ENCODE assay signal across 24 cellular contexts in genomic region chr15:83578706-83579105, GRCh38.
DNase-seq lines count a peak whose midpoint lies in the region; ATAC-seq and TF ChIP-seq lines count a peak whose summit lies in the region.
"Had no signal": no experiment of that assay in that cellular context is flagged by ENCODE, and none has a peak within 500 bp of the region (broad histone marks: within the 10 kb centered on the region; RNA-seq: fewer than 3 reads in every experiment).

No MANE protein-coding gene starts in this region.

- no peak overlapping the region for H2BK5ac ChIP-seq in trophoblast cell (ENCODE audit: low read depth, low read length, poor library complexity)

- no peak for TF ChIP-seq CTCF in endothelial cell (IDR thresholded peaks at IDR 0.05; ENCODE audit: unreplicated experiment)

- no peak overlapping the region for H4K91ac ChIP-seq in trophoblast cell (ENCODE audit: low read depth, low read length)

- H3K27me3 ChIP-seq in trophoblast cell (ENCODE audit: insufficient read depth, low read length), result no peaks in the 10 kb centered on the region
- H3K27me3 ChIP-seq: BLaER1 had no signal

- H3K27me3 Mint-ChIP-seq in endothelial cell (ENCODE audit: unreplicated experiment), result peaks cover 3% of the 10 kb centered on the region

- peak overlapping the region; percentile 85 for H3K27ac Mint-ChIP-seq in endothelial cell (ENCODE audit: unreplicated experiment)
- H3K27ac Mint-ChIP-seq: CD4-positive, alpha-beta memory T cell; CD8-positive, alpha-beta memory T cell had no signal

- H3K14ac ChIP-seq in trophoblast cell (ENCODE audit: low read length), result no peak overlapping the region

- no peak overlapping the region for H4K8ac ChIP-seq in trophoblast cell (ENCODE audit: low read depth, low read length)

- H2AK5ac ChIP-seq in trophoblast cell (ENCODE audit: low read length), result no peak overlapping the region

- H3K18ac ChIP-seq in trophoblast cell (ENCODE audit: low read length), result no peak overlapping the region

- H3K4me3 Mint-ChIP-seq in endothelial cell (ENCODE audit: unreplicated experiment), result no peak overlapping the region
- H3K4me3 Mint-ChIP-seq: CD14-positive monocyte; CD4-positive, alpha-beta memory T cell; CD4-positive, CD25-positive, alpha-beta regulatory T cell; CD8-positive, alpha-beta memory T cell had no signal

- no peaks in the 10 kb centered on the region for H3K9me3 ChIP-seq in trophoblast cell (ENCODE audit: insufficient read depth, low read depth, low read length)
- H3K9me3 ChIP-seq: BE2C, BLaER1 had no signal

- H3K4ac ChIP-seq in trophoblast cell (ENCODE audit: low read depth, low read length), result no peak overlapping the region

- H3K79me1 ChIP-seq in trophoblast cell (ENCODE audit: low read length), result no peaks in the 10 kb centered on the region

- H3K4me3 ChIP-seq in trophoblast cell (ENCODE audit: low read depth, low read length), result no peak overlapping the region
- H3K4me3 ChIP-seq: BLaER1 had no signal

- H3K9ac ChIP-seq in trophoblast cell (ENCODE audit: low read length), result no peak overlapping the region
- H3K9ac ChIP-seq: BLaER1 had no signal

- DNase-seq in cerebellar cortex (ENCODE audit: low spot score), result peak; percentile 75
- no peak for DNase-seq in endothelial cell (ENCODE audit: low spot score)
- DNase-seq in trophoblast cell, result peak; percentile 15 to 74
- DNase-seq in substantia nigra (lab: John Stamatoyannopoulos, UW), result peak in 2 of 49 donors; percentile 34 to 42
- DNase-seq in activated CD4-positive, alpha-beta T cell treated with anti-CD3 and anti-CD28 coated beads, Interleukin-2, amount 50 U/mL, for 48 hours, result no peak
- DNase-seq in GM19238 (ENCODE audit: insufficient read length, low spot score), result no peak
- DNase-seq: 8988T; ACHN; BE2C; CD4-positive, alpha-beta memory T cell; CD4-positive, CD25-positive, alpha-beta regulatory T cell; CD8-positive, alpha-beta memory T cell; COR-L47; DMS 273 treated with DMSO at 0.1 percent for 48 hours; DMS153; DMS53; DMS79; DND-41; EL; GF-D8 had no signal

- WGBS in trophoblast cell (ENCODE audit: extremely low coverage, insufficient coverage, insufficient read length), result no CpG with 5 or more reads among the region's 8 CpGs

- ATAC-seq in GM21528 (IDR thresholded peaks at IDR 0.05; ENCODE audit: low FRiP score, unreplicated experiment) (no peak), GM21723 (IDR thresholded peaks at IDR 0.05; ENCODE audit: unreplicated experiment) (no peak)

- no peak overlapping the region for H2BK12ac ChIP-seq in trophoblast cell (ENCODE audit: low read length)

- H3K9me3 Mint-ChIP-seq in endothelial cell (ENCODE audit: unreplicated experiment), result no peaks in the 10 kb centered on the region
- H3K9me3 Mint-ChIP-seq: CD4-positive, alpha-beta memory T cell had no signal

- no peak overlapping the region for H4K12ac ChIP-seq in trophoblast cell (ENCODE audit: low read depth, low read length)

- no peak overlapping the region for H3K4me2 ChIP-seq in trophoblast cell (ENCODE audit: low read length)
- H3K4me2 ChIP-seq: BLaER1 had no signal

- H3K36me3 Mint-ChIP-seq in endothelial cell (ENCODE audit: low read depth, unreplicated experiment), result peaks cover 2% of the 10 kb centered on the region
- H3K36me3 Mint-ChIP-seq: CD14-positive monocyte; CD4-positive, alpha-beta memory T cell; CD4-positive, CD25-positive, alpha-beta regulatory T cell; CD8-positive, alpha-beta memory T cell had no signal

- no peaks in the 10 kb centered on the region for H3K4me1 ChIP-seq in trophoblast cell (ENCODE audit: control insufficient read depth in 1 of 2, insufficient read depth in 2 of 2, low read length in 2 of 2)
- H3K4me1 ChIP-seq: BE2C, BLaER1 had no signal

- no peak overlapping the region for H2BK120ac ChIP-seq in trophoblast cell (ENCODE audit: insufficient read depth, low read length, poor library complexity)

- no peak overlapping the region for H3K23ac ChIP-seq in trophoblast cell (ENCODE audit: low read length)

- H3K27ac ChIP-seq in trophoblast cell (ENCODE audit: low read depth, low read length) (no peak overlapping the region), substantia nigra (ENCODE audit: low read depth, low read length, poor library complexity, severe bottlenecking) (peak overlapping the region; percentile 18)
- H3K27ac ChIP-seq: BLaER1 had no signal

- peaks cover 15% of the 10 kb centered on the region for H3K4me1 Mint-ChIP-seq in endothelial cell (ENCODE audit: unreplicated experiment)
- H3K4me1 Mint-ChIP-seq: CD14-positive monocyte; CD4-positive, alpha-beta memory T cell; CD4-positive, CD25-positive, alpha-beta regulatory T cell; CD8-positive, alpha-beta memory T cell had no signal

- no peaks in the 10 kb centered on the region for H3K36me3 ChIP-seq in trophoblast cell (ENCODE audit: control insufficient read depth in 1 of 2, insufficient read depth in 2 of 2, low read length in 2 of 2)
- H3K36me3 ChIP-seq: BE2C, BLaER1 had no signal

- H3K79me2 ChIP-seq in trophoblast cell (ENCODE audit: control insufficient read depth, insufficient read depth, low read length, poor library complexity), result no peaks in the 10 kb centered on the region

- H2AFZ ChIP-seq in trophoblast cell (ENCODE audit: insufficient read depth, low read length, poor library complexity), result no peak overlapping the region

Comparison
In these comparisons a context has a peak if more than half of its experiments do, and no peak if none do; other contexts are left out.
1. DNase-seq: peak in cerebellar cortex (single experiment) and trophoblast cell (2 of 2); none in endothelial cell (single experiment), activated CD4-positive, alpha-beta T cell treated with anti-CD3 and anti-CD28 coated beads, Interleukin-2, amount 50 U/mL, for 48 hours (0 of 2) and GM19238 (single experiment).